Comparison of ENCODE assay signal across 21 cellular contexts in genomic region chr17:57075193-57075592, GRCh38.
"Had no signal": no experiment of that assay in that cellular context is flagged by ENCODE, and none has a peak within 500 bp of the region (broad histone marks: within the 10 kb centered on the region; RNA-seq: fewer than 3 reads in every experiment).

No MANE protein-coding gene starts in this region.

- H3K4me2 ChIP-seq: KMS-11 had no signal

- H3K36me3 ChIP-seq: SJCRH30 had no signal

- H3K4me3 ChIP-seq: SJCRH30 had no signal

- FAIRE-seq: HepG2, RCC 7860 had no signal

- H3K9ac ChIP-seq: KMS-11 had no signal

- ATAC-seq: HepG2, SK-N-SH treated with all-trans-retinoic acid at 6 μM for 48 hours had no signal

- H3K9me3 ChIP-seq: SJCRH30 had no signal

- H3K4me1 ChIP-seq: SJCRH30 had no signal

- H3K27me3 ChIP-seq: SJCRH30 had no signal

- H3K27ac ChIP-seq: KMS-11, SJCRH30 had no signal

- DNase-seq: IMR-90, MV-4-11, NCI-H1048, NCI-H1105, NCI-H1417, NCI-H1436 treated with DMSO at 0.1 percent for 48 hours, NCI-H1694 treated with DMSO at 0.1 percent for 48 hours, NCI-H1930, NCI-H2081, NCI-H2107, NCI-H2227 treated with DMSO at 0.1 percent for 48 hours, NCI-H524, NCI-H526 treated with DMSO at 0.1 percent for 48 hours, NCI-H748 treated with DMSO at 0.1 percent for 48 hours, RPMI8226, SHP77 treated with DMSO at 0.1 percent for 48 hours, SJCRH30 had no signal
